In genomic region chr1:36350659-36351171, GRCh38 we compare ENCODE assay signal across 8 cellular contexts. TPM values are rescaled to one million over a fixed set of nuclear protein-coding genes. Genes with fewer than 3 reads are reported as not detected.
DNase-seq lines count a peak whose midpoint lies in the region; ATAC-seq, FAIRE-seq and TF ChIP-seq lines count a peak whose summit lies in the region.

No MANE protein-coding gene starts in this region.

- no peak for TF ChIP-seq CTCF in natural killer cell (IDR thresholded peaks at IDR 0.05)

- peaks cover 37% of the 10 kb centered on the region for H3K36me3 Mint-ChIP-seq in activated CD4-positive, alpha-beta T cell treated with anti-CD3 and anti-CD28 coated beads for 36 hours (ENCODE audit: low read depth)
- H3K36me3 Mint-ChIP-seq in natural killer cell = no peaks in the 10 kb centered on the region

- no peaks in the 10 kb centered on the region for H3K9me3 Mint-ChIP-seq in activated CD4-positive, alpha-beta T cell treated with anti-CD3 and anti-CD28 coated beads for 36 hours (ENCODE audit: low read depth)
- no peaks in the 10 kb centered on the region for H3K9me3 Mint-ChIP-seq in natural killer cell

- no peaks in the 10 kb centered on the region for H3K27me3 Mint-ChIP-seq in activated CD4-positive, alpha-beta T cell treated with anti-CD3 and anti-CD28 coated beads for 36 hours
- H3K27me3 Mint-ChIP-seq in natural killer cell (ENCODE audit: low read depth in 2 of 2) = no peaks in the 10 kb centered on the region

- H3K4me1 Mint-ChIP-seq in activated CD4-positive, alpha-beta T cell treated with anti-CD3 and anti-CD28 coated beads for 36 hours = peaks cover 38% of the 10 kb centered on the region
- H3K4me1 Mint-ChIP-seq in natural killer cell = peaks cover 0 to 28% of the 10 kb centered on the region in 2 donors

- peak; percentile 72 for FAIRE-seq in GM12891 (lab: Jason Lieb, UNC)

- POLR2A ChIA-PET in activated CD4-positive, alpha-beta T cell treated with anti-CD3 and anti-CD28 coated beads for 36 hours (lab: Charles Lee) = interaction anchor here (0.6 kb wide), 1 partner anchor 8 kb away, joined by 3 read pairs; no protein-coding TSS in a partner anchor

- peak overlapping the region; percentile 80 for H3K27ac Mint-ChIP-seq in activated CD4-positive, alpha-beta T cell treated with anti-CD3 and anti-CD28 coated beads for 36 hours
- H3K27ac Mint-ChIP-seq in natural killer cell = peak overlapping the region; percentile 54 to 84

- ATAC-seq in activated CD4-positive, alpha-beta T cell treated with anti-CD3 and anti-CD28 coated beads for 36 hours = peak; percentile 87
- peak; percentile 80 to 95 (median 93) for ATAC-seq in natural killer cell

- CTCF ChIA-PET in activated CD4-positive, alpha-beta T cell treated with anti-CD3 and anti-CD28 coated beads for 36 hours (lab: Charles Lee) = interaction anchor here (0.5 to 4.0 kb wide), 14 partner anchors 8 to 252 kb away, joined by 3 to 29 read pairs (median 3); partner anchors contain the start of gene EVA1B

- TF ChIP-seq POLR2A in GM12891 (IDR thresholded peaks at IDR 0.05; ENCODE audit: low read depth, low read length) = no peak

- no peak for DNase-seq in GM12891 (ENCODE audit: insufficient read length, low spot score)
- peak; percentile 77 for DNase-seq in activated CD4-positive, alpha-beta T cell treated with anti-CD3 and anti-CD28 coated beads for 36 hours
- peak; percentile 79 for DNase-seq in dermis blood vessel endothelial cell
- DNase-seq in natural killer cell = peak; percentile 40
- DNase-seq in NCI-H774 (lab: John Stamatoyannopoulos, UW) = no peak
- DNase-seq in COLO668 (lab: John Stamatoyannopoulos, UW; ENCODE audit: unreplicated experiment) = no peak
- no peak for DNase-seq in DMS153 (lab: John Stamatoyannopoulos, UW)
- no peak for DNase-seq in RKO (ENCODE audit: low spot score)

- H3K4me3 Mint-ChIP-seq in activated CD4-positive, alpha-beta T cell treated with anti-CD3 and anti-CD28 coated beads for 36 hours = peak overlapping the region; percentile 15
- H3K4me3 Mint-ChIP-seq in natural killer cell = no peak overlapping the region

- intact Hi-C loops in activated CD4-positive, alpha-beta T cell treated with anti-CD3 and anti-CD28 coated beads for 36 hours (cut with DNase I, micrococcal nuclease) = loop anchor here (2.0 kb wide), 2 partner anchors 18 to 70 kb away; no protein-coding TSS in a partner anchor
- intact Hi-C loops in natural killer cell (cut with micrococcal nuclease) = no loop called here

TF ChIP-seq in GM12891, 5 proteins besides CTCF, POLR2A, EP300 and RAD21:
- TF ChIP-seq POU2F2 (IDR thresholded peaks at IDR 0.05; ENCODE audit: low read depth, low read length) = no peak
- TF ChIP-seq POLR2AphosphoS5 (IDR thresholded peaks at IDR 0.05; ENCODE audit: low read depth, low read length) = no peak
- no peak for TF ChIP-seq PAX5 (IDR thresholded peaks at IDR 0.05; ENCODE audit: insufficient read depth, low read length, severe bottlenecking)
- TF ChIP-seq TAF1 (IDR thresholded peaks at IDR 0.05; ENCODE audit: low read depth, low read length) = no peak
- no peak for TF ChIP-seq SPI1 (IDR thresholded peaks at IDR 0.05; ENCODE audit: low read depth, low read length)

RNA-seq across cellular contexts. Expression of gene EVA1B, which starts 27.3 kb away (rescaled TPM):
- polyA plus RNA-seq in GM12891 (2012; ENCODE audit: low read depth, missing spikeins) = 7.6 TPM
- total RNA-seq in activated CD4-positive, alpha-beta T cell treated with anti-CD3 and anti-CD28 coated beads for 36 hours = 1 to 10 TPM; 2.7 to 3.1 TPM
- total RNA-seq in dermis blood vessel endothelial cell = 105 and 192 TPM in 2 replicates
- total RNA-seq in natural killer cell = 1 to 10 TPM; 4.0 to 8.0 (median 4.9) TPM

RNA-seq across cellular contexts. Expression of gene STK40, which starts 35.0 kb away (rescaled TPM):
- 19.9 TPM for polyA plus RNA-seq in GM12891 (2012; ENCODE audit: low read depth, missing spikeins)
- total RNA-seq in activated CD4-positive, alpha-beta T cell treated with anti-CD3 and anti-CD28 coated beads for 36 hours = 10 to 100 TPM; 38.8 to 51.3 TPM
- total RNA-seq in dermis blood vessel endothelial cell = 20.4 and 57.0 TPM in 2 replicates
- total RNA-seq in natural killer cell = 10 to 100 TPM; 55.9 to 65.3 (median 59.8) TPM

RNA-seq across cellular contexts. Expression of gene SH3D21, which starts 44.5 kb away (rescaled TPM):
- polyA plus RNA-seq in GM12891 (2012; ENCODE audit: low read depth, missing spikeins) = 11.7 TPM
- total RNA-seq in activated CD4-positive, alpha-beta T cell treated with anti-CD3 and anti-CD28 coated beads for 36 hours = 10 to 100 TPM; 26.2 to 33.0 TPM
- 0.74 and 1.5 TPM in 2 replicates for total RNA-seq in dermis blood vessel endothelial cell
- total RNA-seq in natural killer cell = 1 to 10 TPM; 1.9 to 2.6 (median 2.5) TPM

RNA-seq across cellular contexts. Expression of gene LSM10, which starts 47.0 kb away (rescaled TPM):
- 47.3 TPM for polyA plus RNA-seq in GM12891 (2012; ENCODE audit: low read depth, missing spikeins)
- 10 to 100 TPM; 40.6 to 44.0 TPM for total RNA-seq in activated CD4-positive, alpha-beta T cell treated with anti-CD3 and anti-CD28 coated beads for 36 hours
- total RNA-seq in dermis blood vessel endothelial cell (9.9 and 13.0 TPM in 2 replicates), natural killer cell (10 to 100 TPM; 25.2 to 30.4 (median 26.6) TPM)

Comparison
In these comparisons a context has a peak if more than half of its experiments do, and no peak if none do; other contexts are left out.
1. DNase-seq: peak in activated CD4-positive, alpha-beta T cell treated with anti-CD3 and anti-CD28 coated beads for 36 hours (single experiment), dermis blood vessel endothelial cell (single experiment) and natural killer cell (single experiment); none in GM12891 (single experiment), NCI-H774 (single experiment), COLO668 (single experiment), DMS153 (single experiment) and RKO (single experiment).
2. RNA of gene EVA1B, which starts 27.3 kb away (total RNA-seq): 105 to 192 TPM in dermis blood vessel endothelial cell; 4.0 to 8.0 TPM in natural killer cell and 2.7 to 3.1 TPM in activated CD4-positive, alpha-beta T cell treated with anti-CD3 and anti-CD28 coated beads for 36 hours; every median in the first group is over 10 times any median in the second.
3. RNA of gene SH3D21, which starts 44.5 kb away (total RNA-seq): 26.2 to 33.0 TPM in activated CD4-positive, alpha-beta T cell treated with anti-CD3 and anti-CD28 coated beads for 36 hours; 1.9 to 2.6 TPM in natural killer cell and 0.74 to 1.5 TPM in dermis blood vessel endothelial cell; every median in the first group is over 4 times any median in the second.